ENCODE assay signal across 10 cellular contexts in the genomic region with DNA sequence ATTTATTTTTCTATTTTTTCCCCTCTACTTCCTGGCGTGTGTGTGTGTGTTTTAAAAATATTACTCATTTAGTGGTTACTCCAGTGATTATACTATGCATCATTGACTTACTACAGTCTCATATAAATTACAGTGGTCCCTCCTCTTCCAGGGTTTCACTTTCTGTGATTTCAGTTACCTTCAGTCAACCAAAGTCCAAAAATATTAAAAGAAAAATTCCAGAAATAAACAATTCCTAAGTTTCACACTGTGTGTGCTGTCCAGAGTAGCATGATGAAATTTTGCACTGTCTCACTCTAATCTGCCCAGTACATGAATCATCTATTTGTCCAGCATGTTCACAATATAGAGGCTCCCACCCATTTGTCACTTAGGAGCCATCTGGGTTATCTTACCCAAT. TPM values are rescaled to one million over a fixed set of nuclear protein-coding genes. Genes with fewer than 3 reads are reported as not detected.
DNase-seq lines count a peak whose midpoint lies in the region; ATAC-seq lines count a peak whose summit lies in the region.
"Had no signal": no experiment of that assay in that cellular context is flagged by ENCODE, and none has a peak within 500 bp of the region (broad histone marks: within the 10 kb centered on the region; RNA-seq: fewer than 3 reads in every experiment).

No MANE protein-coding gene starts in this region.

- DNase-seq in H4 (ENCODE audit: low spot score) (peak; percentile 25), SJSA1 (ENCODE audit: low read depth in 1 of 2, low spot score in 2 of 2) (peak in 1 of 2 experiments; percentile 55), fibroblast of peridontal ligament (ENCODE audit: extremely low read depth) (peak; percentile 81), NCI-H2171 treated with DMSO at 0.1 percent for 48 hours (lab: John Stamatoyannopoulos, UW) (no peak), OCI-M2 (lab: John Stamatoyannopoulos, UW; ENCODE audit: unreplicated experiment) (no peak)
- no peak for DNase-seq in stimulated activated effector memory CD8-positive, alpha-beta T cell treated with anti-CD3 and anti-CD28 coated beads, Interleukin-12 subunit alpha, Interleukin-12 subunit beta, amount 100 ng/mL, for 72 hours (ENCODE audit: low spot score in 2 of 2)
- DNase-seq in activated naive CD4-positive, alpha-beta T cell treated with anti-CD3 and anti-CD28 coated beads, Interleukin-2, amount 10 ng/mL, durations not matched to agents 7 days and 5 days, result no peak
- DNase-seq: endodermal cell, T-helper 2 cell had no signal

- H3K27ac ChIP-seq in SJSA1, result peak overlapping the region; percentile 21; the same call in 1 of the 2 replicates
- H3K27ac ChIP-seq: right atrium auricular region had no signal

- no peaks in the 10 kb centered on the region for H3K36me3 Mint-ChIP-seq in stimulated activated effector memory CD8-positive, alpha-beta T cell treated with anti-CD3 and anti-CD28 coated beads, Interleukin-12 subunit alpha, Interleukin-12 subunit beta, amount 100 ng/mL, for 72 hours
- no peaks in the 10 kb centered on the region for H3K36me3 Mint-ChIP-seq in activated naive CD4-positive, alpha-beta T cell treated with anti-CD3 and anti-CD28 coated beads, Interleukin-2, amount 10 ng/mL, durations not matched to agents 7 days and 5 days

- no peaks in the 10 kb centered on the region for H3K9me3 Mint-ChIP-seq in stimulated activated effector memory CD8-positive, alpha-beta T cell treated with anti-CD3 and anti-CD28 coated beads, Interleukin-12 subunit alpha, Interleukin-12 subunit beta, amount 100 ng/mL, for 72 hours
- H3K9me3 Mint-ChIP-seq in activated naive CD4-positive, alpha-beta T cell treated with anti-CD3 and anti-CD28 coated beads, Interleukin-2, amount 10 ng/mL, durations not matched to agents 7 days and 5 days, result no peaks in the 10 kb centered on the region
- H3K9me3 Mint-ChIP-seq: endodermal cell had no signal

- no peaks in the 10 kb centered on the region for H3K36me3 ChIP-seq in SJSA1
- H3K36me3 ChIP-seq: right atrium auricular region had no signal

- no peak overlapping the region for H3K4me3 Mint-ChIP-seq in stimulated activated effector memory CD8-positive, alpha-beta T cell treated with anti-CD3 and anti-CD28 coated beads, Interleukin-12 subunit alpha, Interleukin-12 subunit beta, amount 100 ng/mL, for 72 hours
- H3K4me3 Mint-ChIP-seq in activated naive CD4-positive, alpha-beta T cell treated with anti-CD3 and anti-CD28 coated beads, Interleukin-2, amount 10 ng/mL, durations not matched to agents 7 days and 5 days, result no peak overlapping the region
- H3K4me3 Mint-ChIP-seq: endodermal cell had no signal

- no peaks in the 10 kb centered on the region for H3K27me3 ChIP-seq in SJSA1 (replicated peaks)
- H3K27me3 ChIP-seq: right atrium auricular region had no signal

- peaks cover 14% of the 10 kb centered on the region for H3K4me1 ChIP-seq in SJSA1 (replicated peaks)
- H3K4me1 ChIP-seq: right atrium auricular region had no signal

- H3K27me3 Mint-ChIP-seq in activated naive CD4-positive, alpha-beta T cell treated with anti-CD3 and anti-CD28 coated beads, Interleukin-2, amount 10 ng/mL, durations not matched to agents 7 days and 5 days, result peaks cover 3% of the 10 kb centered on the region

- no peak overlapping the region for H3K27ac Mint-ChIP-seq in stimulated activated effector memory CD8-positive, alpha-beta T cell treated with anti-CD3 and anti-CD28 coated beads, Interleukin-12 subunit alpha, Interleukin-12 subunit beta, amount 100 ng/mL, for 72 hours
- H3K27ac Mint-ChIP-seq in activated naive CD4-positive, alpha-beta T cell treated with anti-CD3 and anti-CD28 coated beads, Interleukin-2, amount 10 ng/mL, durations not matched to agents 7 days and 5 days, result no peak overlapping the region
- H3K27ac Mint-ChIP-seq: endodermal cell had no signal

- H3K9me3 ChIP-seq in SJSA1 (replicated peaks), result no peaks in the 10 kb centered on the region
- H3K9me3 ChIP-seq: right atrium auricular region had no signal

- no peak overlapping the region for H3K4me3 ChIP-seq in SJSA1
- H3K4me3 ChIP-seq: right atrium auricular region had no signal

- no peaks in the 10 kb centered on the region for H3K4me1 Mint-ChIP-seq in stimulated activated effector memory CD8-positive, alpha-beta T cell treated with anti-CD3 and anti-CD28 coated beads, Interleukin-12 subunit alpha, Interleukin-12 subunit beta, amount 100 ng/mL, for 72 hours
- no peaks in the 10 kb centered on the region for H3K4me1 Mint-ChIP-seq in activated naive CD4-positive, alpha-beta T cell treated with anti-CD3 and anti-CD28 coated beads, Interleukin-2, amount 10 ng/mL, durations not matched to agents 7 days and 5 days

- CTCF ChIA-PET in activated naive CD4-positive, alpha-beta T cell treated with anti-CD3 and anti-CD28 coated beads, Interleukin-2, amount 10 ng/mL, durations not matched to agents 7 days and 5 days (lab: Charles Lee), result no interaction called here

- ATAC-seq in stimulated activated effector memory CD8-positive, alpha-beta T cell treated with anti-CD3 and anti-CD28 coated beads, Interleukin-12 subunit alpha, Interleukin-12 subunit beta, amount 100 ng/mL, for 72 hours, result peak; percentile 61

RNA-seq across cellular contexts. Expression of gene CCDC112, which starts 47.4 kb away (rescaled TPM):
- total RNA-seq in H4 (2014; rRNA removed; shearing (Covaris generic)), result 2.2 and 4.7 TPM in 2 replicates
- total RNA-seq in SJSA1 (2014; rRNA removed; shearing (Covaris generic)), result 11.1 and 29.8 TPM in 2 replicates

Comparison
In these comparisons a context has a peak if more than half of its experiments do, and no peak if none do; other contexts are left out.
1. DNase-seq: peak in H4 (single experiment) and fibroblast of peridontal ligament (single experiment); none in stimulated activated effector memory CD8-positive, alpha-beta T cell treated with anti-CD3 and anti-CD28 coated beads, Interleukin-12 subunit alpha, Interleukin-12 subunit beta, amount 100 ng/mL, for 72 hours (0 of 2), NCI-H2171 treated with DMSO at 0.1 percent for 48 hours (single experiment), activated naive CD4-positive, alpha-beta T cell treated with anti-CD3 and anti-CD28 coated beads, Interleukin-2, amount 10 ng/mL, durations not matched to agents 7 days and 5 days (single experiment) and OCI-M2 (single experiment).